ENCODE assay signal across 10 cellular contexts in genomic region chr12:6373022-6373787, GRCh38. TPM values are rescaled to one million over a fixed set of nuclear protein-coding genes. Genes with fewer than 3 reads are reported as not detected.
A peak's percentile ranks its signal among the peaks of the same experiment; 100 is the strongest.
DNase-seq lines count a peak whose midpoint lies in the region; ATAC-seq and TF ChIP-seq lines count a peak whose summit lies in the region.
"Had no signal": no experiment of that assay in that cellular context is flagged by ENCODE, and none has a peak within 500 bp of the region (broad histone marks: within the 10 kb centered on the region; RNA-seq: fewer than 3 reads in every experiment).

No MANE protein-coding gene starts in this region.

- H3K9me3 Mint-ChIP-seq in stimulated activated effector memory CD8-positive, alpha-beta T cell treated with anti-CD3 and anti-CD28 coated beads, Interleukin-12 subunit alpha, Interleukin-12 subunit beta, amount 100 ng/mL, for 72 hours, result no peaks in the 10 kb centered on the region

- H3K36me3 Mint-ChIP-seq in stimulated activated effector memory CD8-positive, alpha-beta T cell treated with anti-CD3 and anti-CD28 coated beads, Interleukin-12 subunit alpha, Interleukin-12 subunit beta, amount 100 ng/mL, for 72 hours, result peaks cover 4% of the 10 kb centered on the region

- no peaks in the 10 kb centered on the region for H4K20me1 ChIP-seq in hepatocyte (ENCODE audit: insufficient read depth, poor library complexity, severe bottlenecking)

- H3K27ac ChIP-seq in HUES64 (ENCODE audit: low read depth, low read length) (peak overlapping the region; percentile 55; the same call in 1 of the 2 replicates), hepatocyte (peak overlapping the region; percentile 91)

- DNase-seq in NCI-H748 treated with DMSO at 0.1 percent for 48 hours (lab: John Stamatoyannopoulos, UW), result peak; percentile 96
- no peak for DNase-seq in hepatocyte (ENCODE audit: low spot score)
- DNase-seq in stimulated activated effector memory CD8-positive, alpha-beta T cell treated with anti-CD3 and anti-CD28 coated beads, Interleukin-12 subunit alpha, Interleukin-12 subunit beta, amount 100 ng/mL, for 72 hours (ENCODE audit: low spot score in 2 of 2), result no peak
- no peak for DNase-seq in CD1c-positive myeloid dendritic cell (ENCODE audit: extremely low spot score)
- DNase-seq in GM13977 (ENCODE audit: low spot score), result no peak
- no peak for DNase-seq in activated effector memory CD4-positive, alpha-beta T cell treated with anti-CD3 and anti-CD28 coated beads, Interleukin-2, amount 50 U/mL, for 16 hours
- DNase-seq in epidermal melanocyte (ENCODE audit: insufficient read length, low spot score), result no peak
- DNase-seq: activated gamma-delta T cell treated with Interleukin-2 at 50 U/mL for 16 hours, SHP77 treated with DMSO at 0.1 percent for 48 hours had no signal

- H3K27me3 ChIP-seq in HUES64 (ENCODE audit: insufficient read depth, low read length) (peaks cover 9% of the 10 kb centered on the region; the same call in 1 of the 2 replicates), hepatocyte (no peaks in the 10 kb centered on the region)

- 32% methylated on average over 14 of the region's 14 CpGs for WGBS in HUES64
- WGBS in hepatocyte (ENCODE audit: low lambda C conversion rate, missing lambda C conversion rate), result 46% methylated on average over 14 of the region's 14 CpGs

- H3K4me1 ChIP-seq in HUES64 (ENCODE audit: insufficient read depth, low read length), result peaks cover 60% of the 10 kb centered on the region
- peaks cover 63% of the 10 kb centered on the region for H3K4me1 ChIP-seq in hepatocyte (ENCODE audit: insufficient read depth)

- H3K9me2 ChIP-seq in hepatocyte (replicated peaks; ENCODE audit: insufficient read depth), result no peaks in the 10 kb centered on the region

- H3K79me2 ChIP-seq in hepatocyte, result peaks cover 7% of the 10 kb centered on the region

- peak overlapping the region; percentile 91 for H3K27ac Mint-ChIP-seq in stimulated activated effector memory CD8-positive, alpha-beta T cell treated with anti-CD3 and anti-CD28 coated beads, Interleukin-12 subunit alpha, Interleukin-12 subunit beta, amount 100 ng/mL, for 72 hours

- in situ Hi-C loops in GM13977 (cut with MboI; ENCODE audit: low pct_unique_long_range_greater_than_20kb, low sequenced_read_pairs, unreplicated experiment), result no loop called here

- H3K4me3 Mint-ChIP-seq in stimulated activated effector memory CD8-positive, alpha-beta T cell treated with anti-CD3 and anti-CD28 coated beads, Interleukin-12 subunit alpha, Interleukin-12 subunit beta, amount 100 ng/mL, for 72 hours, result peak overlapping the region; percentile 38

- peaks cover 68% of the 10 kb centered on the region for H3K4me1 Mint-ChIP-seq in stimulated activated effector memory CD8-positive, alpha-beta T cell treated with anti-CD3 and anti-CD28 coated beads, Interleukin-12 subunit alpha, Interleukin-12 subunit beta, amount 100 ng/mL, for 72 hours

- H2AFZ ChIP-seq in hepatocyte, result no peak overlapping the region

- H3K9me3 ChIP-seq in HUES64 (ENCODE audit: insufficient read depth, low read depth, low read length) (no peaks in the 10 kb centered on the region), hepatocyte (ENCODE audit: low read depth) (no peaks in the 10 kb centered on the region)

- H3K4me2 ChIP-seq in hepatocyte, result peak overlapping the region; percentile 62

- H3K36me3 ChIP-seq in HUES64 (ENCODE audit: insufficient read depth, low read length), result no peaks in the 10 kb centered on the region
- no peaks in the 10 kb centered on the region for H3K36me3 ChIP-seq in hepatocyte (replicated peaks; ENCODE audit: insufficient read depth, low read depth)

- no peak for ATAC-seq in stimulated activated effector memory CD8-positive, alpha-beta T cell treated with anti-CD3 and anti-CD28 coated beads, Interleukin-12 subunit alpha, Interleukin-12 subunit beta, amount 100 ng/mL, for 72 hours

- no peak for TF ChIP-seq CTCF in hepatocyte (IDR thresholded peaks at IDR 0.05; ENCODE audit: poor library complexity)
- TF ChIP-seq CTCF in GM13977 (IDR thresholded peaks at IDR 0.05; ENCODE audit: extremely low read depth, insufficient read depth, missing control alignments), result no peak

- no peak overlapping the region for H3K9ac ChIP-seq in HUES64 (ENCODE audit: low read depth, low read length)

- H3K4me3 ChIP-seq in HUES64 (ENCODE audit: low read length) (peak overlapping the region; percentile 56), hepatocyte (no peak overlapping the region)

RNA-seq across cellular contexts. Expression of gene SCNN1A, which starts 2.2 kb away (rescaled TPM):
- polyA plus RNA-seq in HUES64 (2013, experiment 1 of 2), result 51.0 TPM
- polyA plus RNA-seq in HUES64 (2013, experiment 2 of 2), result 39.4 TPM
- total RNA-seq in hepatocyte, result 21.7 and 28.6 TPM in 2 replicates
- polyA plus RNA-seq in hepatocyte, result 28.4 and 30.0 TPM in 2 replicates

RNA-seq across cellular contexts. Expression of gene LTBR, which starts 10.8 kb away (rescaled TPM):
- polyA plus RNA-seq in HUES64 (2013, experiment 1 of 2), result 1.4 TPM
- 2.5 TPM for polyA plus RNA-seq in HUES64 (2013, experiment 2 of 2)
- total RNA-seq in hepatocyte, result 35.4 and 42.4 TPM in 2 replicates
- polyA plus RNA-seq in hepatocyte, result 75.2 and 79.8 TPM in 2 replicates

RNA-seq across cellular contexts. Expression of gene TNFRSF1A, which starts 31.3 kb away (rescaled TPM):
- polyA plus RNA-seq in HUES64 (2013, experiment 1 of 2), result 39.4 TPM
- polyA plus RNA-seq in HUES64 (2013, experiment 2 of 2), result 37.2 TPM
- total RNA-seq in hepatocyte, result 110 and 147 TPM in 2 replicates
- 168 and 188 TPM in 2 replicates for polyA plus RNA-seq in hepatocyte
